Comparison of ENCODE assay signal across 19 cellular contexts in genomic region chr7:96026606-96027005, GRCh38.
"Had no signal": no experiment of that assay in that cellular context is flagged by ENCODE, and none has a peak within 500 bp of the region (broad histone marks: within the 10 kb centered on the region; RNA-seq: fewer than 3 reads in every experiment).

No MANE protein-coding gene starts in this region.

- H3K4me2 ChIP-seq: hepatocyte had no signal

- H3K4me3 Mint-ChIP-seq: activated CD8-positive, alpha-beta memory T cell treated with anti-CD3 and anti-CD28 coated beads, Interleukin-2, amount 10 ng/mL, durations not matched to agents 7 days and 5 days; activated naive CD8-positive, alpha-beta T cell; activated T-cell treated with anti-CD3 and anti-CD28 coated beads, Interleukin-2, amount 50 U/mL, for 4 hours; dendritic cell treated with granulocyte-macrophage colony-stimulating factor and Interleukin-4, amounts not matched to agents 40 ng/mL and 50 ng/mL, for 4 days; endodermal cell; nephron progenitor cell; stimulated activated naive CD8-positive, alpha-beta T cell treated with anti-CD3 and anti-CD28 coated beads, Interleukin-15, amount 100 ng/mL, for 72 hours had no signal

- H3K36me3 ChIP-seq: brain microvascular endothelial cell, gastrocnemius medialis, thoracic aorta had no signal

- H3K4me3 ChIP-seq: gastrocnemius medialis, hepatocyte, sigmoid colon, thoracic aorta had no signal

- H3K27me3 ChIP-seq: brain microvascular endothelial cell, gastrocnemius medialis, hepatocyte, sigmoid colon had no signal

- H3K36me3 Mint-ChIP-seq: activated CD8-positive, alpha-beta memory T cell treated with anti-CD3 and anti-CD28 coated beads, Interleukin-2, amount 10 ng/mL, durations not matched to agents 7 days and 5 days; activated naive CD8-positive, alpha-beta T cell had no signal

- ATAC-seq: activated CD8-positive, alpha-beta memory T cell treated with anti-CD3 and anti-CD28 coated beads, Interleukin-2, amount 10 ng/mL, durations not matched to agents 7 days and 5 days; activated T-cell treated with anti-CD3 and anti-CD28 coated beads, Interleukin-2, amount 50 U/mL, for 4 hours; gastrocnemius medialis; stimulated activated naive CD8-positive, alpha-beta T cell treated with anti-CD3 and anti-CD28 coated beads, Interleukin-15, amount 100 ng/mL, for 72 hours had no signal

- H3K4me1 ChIP-seq: gastrocnemius medialis, sigmoid colon had no signal

- H3K27ac ChIP-seq: brain microvascular endothelial cell, gastrocnemius medialis, hepatocyte, sigmoid colon, thoracic aorta had no signal

- H3K27me3 Mint-ChIP-seq: dendritic cell treated with granulocyte-macrophage colony-stimulating factor and Interleukin-4, amounts not matched to agents 40 ng/mL and 50 ng/mL, for 4 days had no signal

- H3K4me1 Mint-ChIP-seq: endodermal cell, nephron progenitor cell had no signal

- H3K9me3 Mint-ChIP-seq: activated T-cell treated with anti-CD3 and anti-CD28 coated beads, Interleukin-2, amount 50 U/mL, for 4 hours; dendritic cell treated with granulocyte-macrophage colony-stimulating factor and Interleukin-4, amounts not matched to agents 40 ng/mL and 50 ng/mL, for 4 days; endodermal cell; nephron progenitor cell; stimulated activated naive CD8-positive, alpha-beta T cell treated with anti-CD3 and anti-CD28 coated beads, Interleukin-15, amount 100 ng/mL, for 72 hours had no signal

- H2AFZ ChIP-seq: hepatocyte had no signal

- H3K27ac Mint-ChIP-seq: activated CD8-positive, alpha-beta memory T cell treated with anti-CD3 and anti-CD28 coated beads, Interleukin-2, amount 10 ng/mL, durations not matched to agents 7 days and 5 days; activated naive CD8-positive, alpha-beta T cell; dendritic cell treated with granulocyte-macrophage colony-stimulating factor and Interleukin-4, amounts not matched to agents 40 ng/mL and 50 ng/mL, for 4 days; endodermal cell; nephron progenitor cell; stimulated activated naive CD8-positive, alpha-beta T cell treated with anti-CD3 and anti-CD28 coated beads, Interleukin-15, amount 100 ng/mL, for 72 hours had no signal

- H3K9me3 ChIP-seq: gastrocnemius medialis, sigmoid colon, thoracic aorta had no signal

- DNase-seq: activated CD4-positive, alpha-beta T cell treated with anti-CD3 and anti-CD28 coated beads, Interleukin-2, amount 50 U/mL, for 4 hours; activated CD4-positive, CD25-positive, alpha-beta regulatory T cell treated with anti-CD3 and anti-CD28 coated beads, Interleukin-2, amount 50 U/mL, for 72 hours; activated CD8-positive, alpha-beta memory T cell treated with anti-CD3 and anti-CD28 coated beads, Interleukin-2, amount 10 ng/mL, durations not matched to agents 7 days and 5 days; activated effector memory CD4-positive, alpha-beta T cell treated with anti-CD3 and anti-CD28 coated beads, Interleukin-2, amount 50 U/mL, for 16 hours; activated T-cell treated with anti-CD3 and anti-CD28 coated beads, Interleukin-2, amount 50 U/mL, for 4 hours; amygdala; brain microvascular endothelial cell; cerebellar nuclear complex; endodermal cell; gastrocnemius medialis; nephron progenitor cell; sigmoid colon; stimulated activated CD4-positive, alpha-beta T cell treated with anti-CD3 and anti-CD28 coated beads, Interleukin-12 subunit alpha, Interleukin-12 subunit beta, amount 100 ng/mL, for 4 hours; stimulated activated CD4-positive, alpha-beta T cell treated with anti-CD3 and anti-CD28 coated beads, Interleukin-2, amount 100 ng/mL, for 48 hours; stimulated activated naive CD8-positive, alpha-beta T cell treated with anti-CD3 and anti-CD28 coated beads, Interleukin-15, amount 100 ng/mL, for 72 hours had no signal

- H3K79me2 ChIP-seq: hepatocyte had no signal
